8 cellular contexts compared by ENCODE assay signal in genomic region chr3:138941259-138941885, GRCh38. TPM values are rescaled to one million over a fixed set of nuclear protein-coding genes. Genes with fewer than 3 reads are reported as not detected.
DNase-seq lines count a peak whose midpoint lies in the region; ATAC-seq and TF ChIP-seq lines count a peak whose summit lies in the region.

No MANE protein-coding gene starts in this region.

- TF ChIP-seq POLR2A in right lobe of liver (IDR thresholded peaks at IDR 0.05), result no peak

- TF ChIP-seq CTCF in WTC11 (IDR thresholded peaks at IDR 0.05) (peak; percentile 71), right lobe of liver (IDR thresholded peaks at IDR 0.05) (peak; percentile 38 to 49 (median 44))

- no peaks in the 10 kb centered on the region for H3K9me3 ChIP-seq in right lobe of liver

- no peak overlapping the region for H3K4me3 ChIP-seq in right lobe of liver

- H3K9me3 Mint-ChIP-seq in WTC11, result no peaks in the 10 kb centered on the region

- no peak overlapping the region for H3K27ac ChIP-seq in right lobe of liver

- H3K4me1 ChIP-seq in right lobe of liver, result peaks cover 0 to 48% (median 4%) of the 10 kb centered on the region in 4 donors

- 52% methylated on average over 4 of the region's 7 CpGs for WGBS in right lobe of liver (ENCODE audit: insufficient coverage, low coverage, low lambda C conversion rate, missing lambda C conversion rate)

- H3K27me3 Mint-ChIP-seq in WTC11 (ENCODE audit: low read depth), result peaks cover 98% of the 10 kb centered on the region

- DNase-seq in NCI-H82 (lab: John Stamatoyannopoulos, UW), result peak; percentile 79
- no peak for DNase-seq in NCI-H82 treated with DMSO at 0.1 percent for 48 hours (lab: John Stamatoyannopoulos, UW; ENCODE audit: unreplicated experiment)
- peak; percentile 66 for DNase-seq in HT1080 (ENCODE audit: low read depth)
- DNase-seq in WTC11 (ENCODE audit: low spot score), result peak; percentile 85
- DNase-seq in right lobe of liver, result peak in 2 of 3 donors; percentile 53 to 61
- no peak for DNase-seq in occipital lobe (lab: John Stamatoyannopoulos, UW)

- H3K27me3 ChIP-seq in right lobe of liver, result peaks cover 26 to 84% of the 10 kb centered on the region in 2 donors

- no peak overlapping the region for H3K4me3 Mint-ChIP-seq in WTC11

- POLR2A ChIA-PET in WTC11 (lab: Charles Lee), result no interaction called here

- intact Hi-C loops in right lobe of liver (cut with DNase I), result loop anchor here in 1 of 2 donors (10.0 kb wide), 1 partner anchor 383 kb away; no protein-coding TSS in a partner anchor

- H3K4me1 Mint-ChIP-seq in WTC11, result peaks cover 59% of the 10 kb centered on the region

- H3K36me3 Mint-ChIP-seq in WTC11, result no peaks in the 10 kb centered on the region; the same call in 1 of the 2 replicates

- ATAC-seq in WTC11, result peak; percentile 4
- peak; percentile 43 to 69 (median 56) for ATAC-seq in right lobe of liver
- no peak for ATAC-seq in HG02798 (IDR thresholded peaks at IDR 0.05; ENCODE audit: poor library complexity, unreplicated experiment)
- no peak for ATAC-seq in HG02840 (IDR thresholded peaks at IDR 0.05; ENCODE audit: low FRiP score, unreplicated experiment)

- H3K36me3 ChIP-seq in right lobe of liver, result no peaks in the 10 kb centered on the region

- no peak overlapping the region for H3K27ac Mint-ChIP-seq in WTC11

- CTCF ChIA-PET in WTC11 (lab: Charles Lee), result interaction anchor here (0.8 to 7.4 kb wide), 9 partner anchors 7 to 462 kb away, joined by 3 to 158 read pairs (median 7); partner anchors contain the start of genes FOXL2 and FOXL2NB

TF ChIP-seq in WTC11, 78 proteins besides CTCF, POLR2A, EP300 and RAD21:
- TF ChIP-seq ERG (CRISPR knock-in tag; IDR thresholded peaks at IDR 0.05), result no peak
- TF ChIP-seq, protein P1, sequence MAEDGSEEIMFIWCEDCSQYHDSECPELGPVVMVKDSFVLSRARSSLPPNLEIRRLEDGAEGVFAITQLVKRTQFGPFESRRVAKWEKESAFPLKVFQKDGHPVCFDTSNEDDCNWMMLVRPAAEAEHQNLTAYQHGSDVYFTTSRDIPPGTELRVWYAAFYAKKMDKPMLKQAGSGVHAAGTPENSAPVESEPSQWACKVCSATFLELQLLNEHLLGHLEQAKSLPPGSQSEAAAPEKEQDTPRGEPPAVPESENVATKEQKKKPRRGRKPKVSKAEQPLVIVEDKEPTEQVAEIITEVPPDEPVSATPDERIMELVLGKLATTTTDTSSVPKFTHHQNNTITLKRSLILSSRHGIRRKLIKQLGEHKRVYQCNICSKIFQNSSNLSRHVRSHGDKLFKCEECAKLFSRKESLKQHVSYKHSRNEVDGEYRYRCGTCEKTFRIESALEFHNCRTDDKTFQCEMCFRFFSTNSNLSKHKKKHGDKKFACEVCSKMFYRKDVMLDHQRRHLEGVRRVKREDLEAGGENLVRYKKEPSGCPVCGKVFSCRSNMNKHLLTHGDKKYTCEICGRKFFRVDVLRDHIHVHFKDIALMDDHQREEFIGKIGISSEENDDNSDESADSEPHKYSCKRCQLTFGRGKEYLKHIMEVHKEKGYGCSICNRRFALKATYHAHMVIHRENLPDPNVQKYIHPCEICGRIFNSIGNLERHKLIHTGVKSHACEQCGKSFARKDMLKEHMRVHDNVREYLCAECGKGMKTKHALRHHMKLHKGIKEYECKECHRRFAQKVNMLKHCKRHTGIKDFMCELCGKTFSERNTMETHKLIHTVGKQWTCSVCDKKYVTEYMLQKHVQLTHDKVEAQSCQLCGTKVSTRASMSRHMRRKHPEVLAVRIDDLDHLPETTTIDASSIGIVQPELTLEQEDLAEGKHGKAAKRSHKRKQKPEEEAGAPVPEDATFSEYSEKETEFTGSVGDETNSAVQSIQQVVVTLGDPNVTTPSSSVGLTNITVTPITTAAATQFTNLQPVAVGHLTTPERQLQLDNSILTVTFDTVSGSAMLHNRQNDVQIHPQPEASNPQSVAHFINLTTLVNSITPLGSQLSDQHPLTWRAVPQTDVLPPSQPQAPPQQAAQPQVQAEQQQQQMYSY (CRISPR knock-in tag; IDR thresholded peaks at IDR 0.05), result peak; percentile 95

RNA-seq across cellular contexts. Expression of gene FOXL2, which starts 5.6 kb away (rescaled TPM):
- total RNA-seq in HT1080 (2014; rRNA removed; shearing (Covaris generic)), result not detected in 2 replicates
- not detected in 2 replicates for polyA plus RNA-seq in HT1080 (2015; cell fraction: cytosol; rRNA removed)
- not detected in 2 replicates for polyA plus RNA-seq in HT1080 (2015; cell fraction: nucleus; rRNA removed)
- total RNA-seq in WTC11 (2021) (0.82 to 1.6 TPM (median 1.4 TPM) in 3 replicates), right lobe of liver (not detected), occipital lobe (not detected)

RNA-seq across cellular contexts. Expression of gene FOXL2NB, which starts 5.6 kb away (rescaled TPM):
- total RNA-seq in HT1080 (2014; rRNA removed; shearing (Covaris generic)), result not detected in 2 replicates
- polyA plus RNA-seq in HT1080 (2015; cell fraction: cytosol; rRNA removed), result not detected in 2 replicates
- 0.14 and 0.24 TPM in 2 replicates for polyA plus RNA-seq in HT1080 (2015; cell fraction: nucleus; rRNA removed)
- total RNA-seq in WTC11 (2021) (2.2 to 5.1 TPM (median 2.9 TPM) in 3 replicates), right lobe of liver (not detected), occipital lobe (0.16 TPM)

Comparison
In these comparisons a context has a peak if more than half of its experiments do, and no peak if none do; other contexts are left out.
1. DNase-seq: peak in NCI-H82 (single experiment), HT1080 (single experiment), WTC11 (single experiment) and right lobe of liver (2 of 3); none in NCI-H82 treated with DMSO at 0.1 percent for 48 hours (single experiment) and occipital lobe (single experiment).
2. ATAC-seq: peak in WTC11 (single experiment) and right lobe of liver (4 of 4); none in HG02798 (single experiment) and HG02840 (single experiment).